8 cellular contexts compared by ENCODE assay signal in the genomic region with DNA sequence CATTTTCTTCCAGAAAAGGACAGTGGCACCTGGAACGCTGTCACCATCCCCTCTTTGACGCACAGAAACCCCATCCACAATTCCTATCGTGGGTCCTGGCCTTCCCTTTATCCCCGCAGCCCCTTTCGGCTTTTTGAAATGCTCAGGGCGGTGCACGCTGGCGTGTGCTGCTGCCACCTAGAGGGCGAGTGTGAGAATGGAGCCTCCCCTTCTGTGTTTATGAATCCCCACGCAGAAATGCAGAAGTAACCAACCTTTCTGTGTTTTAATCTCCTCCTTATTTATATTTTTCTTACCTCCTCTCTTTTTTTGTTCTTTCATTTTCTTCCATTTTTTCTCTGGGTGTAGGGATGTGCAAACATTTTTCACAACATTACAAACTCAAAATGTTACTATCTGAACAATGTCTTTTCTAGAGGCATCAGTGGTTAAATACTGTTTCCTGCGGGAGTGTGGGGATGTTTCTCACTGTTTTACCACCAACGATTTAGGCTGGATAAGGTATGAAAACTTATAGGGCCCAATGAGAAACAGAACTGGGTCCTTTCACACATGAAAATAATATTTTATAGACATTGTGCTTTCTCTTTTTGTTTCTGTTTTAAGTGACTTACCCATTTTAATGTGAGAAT. TPM values are rescaled to one million over a fixed set of nuclear protein-coding genes. Genes with fewer than 3 reads are reported as not detected.
DNase-seq lines count a peak whose midpoint lies in the region; ATAC-seq and FAIRE-seq lines count a peak whose summit lies in the region.

No MANE protein-coding gene starts in this region.

- peak; percentile 47 for DNase-seq in HuH-7 (ENCODE audit: low spot score)
- DNase-seq in SK-N-DZ (ENCODE audit: low spot score): peak; percentile 62
- peak; percentile 7 for DNase-seq in activated naive CD8-positive, alpha-beta T cell treated with anti-CD3 and anti-CD28 coated beads, Interleukin-2, amount 50 U/mL, for 16 hours (ENCODE audit: low read depth, low spot score)
- peak; percentile 54 to 79 (median 79) for DNase-seq in right cardiac atrium
- DNase-seq in skeletal muscle cell (ENCODE audit: low read depth): no peak
- no peak for DNase-seq in NCI-H128 (lab: John Stamatoyannopoulos, UW; ENCODE audit: unreplicated experiment)

- FAIRE-seq in G401.6 (lab: Jason Lieb, UNC): peak; percentile 19

- 6% methylated on average over 12 of the region's 12 CpGs for WGBS in right cardiac atrium

- ATAC-seq in GM21576 (IDR thresholded peaks at IDR 0.05; ENCODE audit: unreplicated experiment) (peak; percentile 92), right cardiac atrium (peak; percentile 84 to 88)

- no peaks in the 10 kb centered on the region for H3K4me1 ChIP-seq in right cardiac atrium (ENCODE audit: control insufficient read depth, insufficient read depth, low read length)

- intact Hi-C loops in right cardiac atrium (cut with DNase I): loop anchor here (5.0 to 10.0 kb wide), 4 partner anchors 50 to 1050 kb away; a partner anchor contains a TSS

- H3K4me3 ChIP-seq in right cardiac atrium (ENCODE audit: low read length) (peak overlapping the region; percentile 35), skeletal muscle cell (ENCODE audit: low read depth, low read length) (peak overlapping the region; percentile 29)

- H3K9me3 ChIP-seq in right cardiac atrium (ENCODE audit: control insufficient read depth, low read length): no peaks in the 10 kb centered on the region

- no peak overlapping the region for H3K27ac ChIP-seq in right cardiac atrium (ENCODE audit: low read length)

- H3K27me3 ChIP-seq in right cardiac atrium (ENCODE audit: control insufficient read depth, insufficient read depth): no peaks in the 10 kb centered on the region

RNA-seq across cellular contexts. Expression of a gene that starts 50.0 kb away (rescaled TPM):
- 31.1 and 54.4 TPM in 2 replicates for polyA plus RNA-seq in SK-N-DZ (2014; cell fraction: cytosol; rRNA removed)
- polyA plus RNA-seq in SK-N-DZ (2014; cell fraction: nucleus; rRNA removed): 40.8 and 43.4 TPM in 2 replicates
- 10 to 100 TPM; 11.9 to 12.8 (median 12.5) TPM for total RNA-seq in right cardiac atrium
- polyA plus RNA-seq in right cardiac atrium: 8.4 TPM

Comparison
In these comparisons a context has a peak if more than half of its experiments do, and no peak if none do; other contexts are left out.
1. DNase-seq: peak in HuH-7 (single experiment), SK-N-DZ (single experiment), activated naive CD8-positive, alpha-beta T cell treated with anti-CD3 and anti-CD28 coated beads, Interleukin-2, amount 50 U/mL, for 16 hours (single experiment) and right cardiac atrium (3 of 3); none in skeletal muscle cell (single experiment) and NCI-H128 (single experiment).